ENCODE assay signal across 1 cellular context in the genomic region with DNA sequence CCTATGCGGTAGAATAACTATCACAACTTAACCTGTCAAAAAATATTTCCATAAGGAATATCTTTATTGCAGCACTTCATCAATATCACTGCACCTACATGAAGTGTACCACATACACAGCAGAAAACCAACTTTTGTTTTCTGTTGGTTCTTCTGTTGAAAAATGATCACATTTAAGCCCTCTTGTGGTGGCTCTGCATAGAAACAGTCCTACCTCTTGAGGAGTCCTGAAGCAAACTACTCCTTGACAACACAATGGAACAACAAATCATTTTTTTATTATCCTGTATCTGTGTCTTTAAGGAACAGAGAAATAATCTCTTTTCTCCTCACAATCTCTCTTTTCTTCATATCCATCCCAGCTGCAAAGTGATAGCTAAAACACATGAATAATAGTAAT.
TF ChIP-seq lines count a peak whose summit lies in the region.

No MANE protein-coding gene starts in this region.

TF ChIP-seq in HepG2, 621 proteins besides CTCF, POLR2A, EP300 and RAD21 (continued from another document):
- TF ChIP-seq ZNF781 (CRISPR knock-in tag; IDR thresholded peaks at IDR 0.05; ENCODE audit: borderline replicate concordance, not compliant biosample characterization): no peak
